ENCODE assay signal across 7 cellular contexts in the genomic region with DNA sequence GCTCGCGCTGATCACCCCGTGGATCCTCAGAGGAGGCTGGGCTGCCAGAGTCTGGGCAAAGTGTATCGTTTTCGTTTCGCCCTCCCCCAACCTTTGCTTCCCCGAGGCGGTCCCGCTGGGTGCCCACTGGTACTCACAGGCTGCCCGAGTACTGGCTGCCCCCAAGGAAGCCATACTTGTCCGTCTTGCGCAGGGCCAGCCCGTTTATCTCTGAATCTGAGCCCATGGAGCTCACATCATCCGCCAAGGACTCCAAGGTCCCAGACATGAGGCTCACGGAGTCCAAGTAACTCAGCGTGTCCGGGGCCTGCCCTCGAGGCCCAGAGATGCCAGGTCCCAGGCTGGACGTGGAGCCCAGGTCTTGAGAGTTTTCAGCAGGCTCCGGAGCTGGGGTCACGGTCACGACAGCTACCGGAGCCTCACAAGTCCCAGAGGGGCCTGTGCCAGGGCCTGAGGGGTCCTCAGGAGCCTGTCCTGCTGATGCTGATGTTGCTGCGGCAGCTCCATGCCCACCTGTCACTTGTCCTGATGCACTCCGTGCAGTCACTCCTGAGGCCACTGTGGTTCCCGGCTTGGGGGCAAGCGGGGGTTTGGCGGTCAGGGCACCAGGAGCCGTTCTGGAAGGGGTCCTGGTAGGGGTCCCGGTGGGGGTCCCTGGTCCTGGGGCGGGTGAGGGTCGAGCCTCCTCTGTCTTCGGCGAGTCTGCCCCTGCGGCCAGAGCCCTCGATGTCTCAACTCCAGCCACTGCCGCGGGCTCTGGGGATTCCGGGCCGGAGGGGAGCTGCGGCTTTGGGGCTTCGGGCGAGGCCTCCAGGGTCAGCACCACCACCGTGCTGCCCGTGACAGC. TPM values are rescaled to one million over a fixed set of nuclear protein-coding genes. Genes with fewer than 3 reads are reported as not detected.
DNase-seq lines count a peak whose midpoint lies in the region; ATAC-seq and TF ChIP-seq lines count a peak whose summit lies in the region.
"Had no signal": no experiment of that assay in that cellular context is flagged by ENCODE, and none has a peak within 500 bp of the region (broad histone marks: within the 10 kb centered on the region; RNA-seq: fewer than 3 reads in every experiment).

No MANE protein-coding gene starts in this region.

- H3K27me3 ChIP-seq in esophagus muscularis mucosa: no peaks in the 10 kb centered on the region

- peak overlapping the region; percentile 81 to 94 (median 86) for H3K27ac ChIP-seq in esophagus muscularis mucosa (replicated peaks in 1 of 4)

- H3K4me1 Mint-ChIP-seq in stimulated activated naive B cell treated with anti-CD40 and anti-IgM and Interleukin-4, amounts not matched to agents 10 μg/mL and 1 μg/mL and 100 μg/mL, for 72 hours: peaks cover 41 to 55% of the 10 kb centered on the region in 2 donors

- H3K9me3 Mint-ChIP-seq in stimulated activated naive B cell treated with anti-CD40 and anti-IgM and Interleukin-4, amounts not matched to agents 10 μg/mL and 1 μg/mL and 100 μg/mL, for 72 hours: no peaks in the 10 kb centered on the region

- H3K36me3 Mint-ChIP-seq in stimulated activated naive B cell treated with anti-CD40 and anti-IgM and Interleukin-4, amounts not matched to agents 10 μg/mL and 1 μg/mL and 100 μg/mL, for 72 hours: peaks cover 19 to 41% of the 10 kb centered on the region in 2 donors

- no peaks in the 10 kb centered on the region for H3K9me3 ChIP-seq in esophagus muscularis mucosa

- ATAC-seq in stimulated activated naive B cell treated with anti-CD40 and anti-IgM and Interleukin-4, amounts not matched to agents 10 μg/mL and 1 μg/mL and 100 μg/mL, for 72 hours (replicated peaks): no peak
- ATAC-seq in GM18498 (IDR thresholded peaks at IDR 0.05; ENCODE audit: unreplicated experiment): no peak
- ATAC-seq in GM21528 (IDR thresholded peaks at IDR 0.05; ENCODE audit: low FRiP score, unreplicated experiment): no peak

- 0% methylated on average over 19 of the region's 45 CpGs for WGBS in esophagus muscularis mucosa

- peaks cover 5 to 24% (median 16%) of the 10 kb centered on the region in 4 donors for H3K36me3 ChIP-seq in esophagus muscularis mucosa

- peak overlapping the region; percentile 86 to 92 for H3K4me3 Mint-ChIP-seq in stimulated activated naive B cell treated with anti-CD40 and anti-IgM and Interleukin-4, amounts not matched to agents 10 μg/mL and 1 μg/mL and 100 μg/mL, for 72 hours

- intact Hi-C loops in esophagus muscularis mucosa (cut with DNase I): no loop called here

- DNase-seq in activated CD4-positive, alpha-beta T cell treated with anti-CD3 and anti-CD28 coated beads for 48 hours: peak; percentile 36
- DNase-seq in activated CD4-positive, alpha-beta T cell treated with anti-CD3 and anti-CD28 coated beads, Interleukin-2, amount 50 U/mL, for 4 hours: no peak
- DNase-seq in esophagus muscularis mucosa (ENCODE audit: extremely low spot score): no peak
- DNase-seq in stimulated activated naive B cell treated with anti-CD40 and anti-IgM and Interleukin-4, amounts not matched to agents 10 μg/mL and 1 μg/mL and 100 μg/mL, for 72 hours: no peak

- H3K4me1 ChIP-seq in esophagus muscularis mucosa: peaks cover 37 to 55% (median 53%) of the 10 kb centered on the region in 4 donors

- H3K27ac Mint-ChIP-seq in stimulated activated naive B cell treated with anti-CD40 and anti-IgM and Interleukin-4, amounts not matched to agents 10 μg/mL and 1 μg/mL and 100 μg/mL, for 72 hours: peak overlapping the region; percentile 87

- H3K27me3 Mint-ChIP-seq in stimulated activated naive B cell treated with anti-CD40 and anti-IgM and Interleukin-4, amounts not matched to agents 10 μg/mL and 1 μg/mL and 100 μg/mL, for 72 hours: no peaks in the 10 kb centered on the region

- TF ChIP-seq EP300 in esophagus muscularis mucosa (IDR thresholded peaks at IDR 0.05): no peak

- TF ChIP-seq POLR2A in esophagus muscularis mucosa (IDR thresholded peaks at IDR 0.05; ENCODE audit: low read depth): no peak

- no peak for TF ChIP-seq CTCF in esophagus muscularis mucosa (IDR thresholded peaks at IDR 0.05)

- peak overlapping the region; percentile 87 to 96 (median 92) for H3K4me3 ChIP-seq in esophagus muscularis mucosa

RNA-seq across cellular contexts. Expression of gene TBC1D10B, which starts 1.0 kb away (rescaled TPM):
- 10 to 100 TPM; 21.2 to 41.5 (median 29.4) TPM for total RNA-seq in esophagus muscularis mucosa

RNA-seq across cellular contexts. Expression of gene MYL11, which starts 5.3 kb away (rescaled TPM):
- total RNA-seq in esophagus muscularis mucosa: not detected
- total RNA-seq: renal cortical epithelial cell had no signal

RNA-seq across cellular contexts. Expression of gene SEPTIN1, which starts 13.0 kb away (rescaled TPM):
- total RNA-seq in esophagus muscularis mucosa: 1 to 10 TPM in 2 of 4 donors, under 1 TPM in 2; 0.86 to 2.5 (median 1.4) TPM

RNA-seq across cellular contexts. Expression of gene CD2BP2, which starts 14.2 kb away (rescaled TPM):
- 10 to 100 TPM; 24.9 to 63.9 (median 41.8) TPM for total RNA-seq in esophagus muscularis mucosa

RNA-seq across cellular contexts. Expression of gene ZNF48, which starts 25.9 kb away (rescaled TPM):
- total RNA-seq in esophagus muscularis mucosa: 10 to 100 TPM in 3 of 4 donors, 1 to 10 TPM in 1; 8.3 to 17.6 (median 12.8) TPM
